In genomic region chr9:5722679-5723078, GRCh38 we compare ENCODE assay signal across 5 cellular contexts.
DNase-seq lines count a peak whose midpoint lies in the region; ATAC-seq, FAIRE-seq and TF ChIP-seq lines count a peak whose summit lies in the region.
"Not testable (repeated sequence)": the region's sequence is repeated elsewhere in the genome, so short reads cannot be mapped to it uniquely, and the experiment has no call there.

No MANE protein-coding gene starts in this region.

- intact Hi-C loops in K562 (cut with micrococcal nuclease): not testable (repeated sequence)

- not testable (repeated sequence) for H3K27ac Mint-ChIP-seq in endothelial cell (ENCODE audit: unreplicated experiment)

- WGBS in A549 (ENCODE audit: missing lambda C conversion rate): 89% methylated on average over 4 of the region's 4 CpGs
- WGBS in K562 (ENCODE audit: insufficient coverage, low coverage, missing lambda C conversion rate): 92% methylated on average over 2 of the region's 4 CpGs

- H2AFZ ChIP-seq in K562 (ENCODE audit: low read depth, low read length): not testable (repeated sequence)

- not testable (repeated sequence) for BruUV-seq in K562 (replicated peaks; lab: Mats Ljungman, UMichigan)

- H3K79me2 ChIP-seq in K562 (ENCODE audit: control insufficient read depth, insufficient read depth, low read length): not testable (repeated sequence)

- peaks cover 52% of the 10 kb centered on the region for H3K36me3 Mint-ChIP-seq in endothelial cell (ENCODE audit: low read depth, unreplicated experiment)

- H3K27me3 Mint-ChIP-seq in endothelial cell (ENCODE audit: unreplicated experiment): not testable (repeated sequence)

- H3K27ac ChIP-seq in A549; HEK293 (ENCODE audit: extremely low read depth, low read depth, low read length); K562 (ENCODE audit: extremely low read depth, low read depth, low read length): not testable (repeated sequence)

- in situ Hi-C loops in K562 (cut with MboI): not testable (repeated sequence)

- H3K36me3 ChIP-seq in HEK293 (ENCODE audit: control insufficient read depth in 2 of 2, insufficient read depth in 1 of 2, low read length in 2 of 2): peaks cover 0 to 25% of the 10 kb centered on the region in 2 experiments; a peak in 2 of 3 replicates
- peaks cover 17% of the 10 kb centered on the region; the same call in 2 of the 3 replicates for H3K36me3 ChIP-seq in K562 (ENCODE audit: control insufficient read depth, insufficient read depth, low read length)

- H3K4me2 ChIP-seq in A549: 0 out of 3 replicates have a peak overlapping the region, but pooled peaks have one; percentile 77
- H3K4me2 ChIP-seq in K562 (ENCODE audit: insufficient read depth, low read length): not testable (repeated sequence)

- CTCF ChIA-PET in A549 (lab: Yijun Ruan, JAX); HEK293 (lab: Yijun Ruan, JAX); K562 (lab: Yijun Ruan, JAX; ENCODE audit: low intra/inter-chr PET ratio): not testable (repeated sequence)

- TF ChIP-seq CTCF in A549 (IDR thresholded peaks at IDR 0.05); HEK293 (tag by site-specific recombination; IDR thresholded peaks at IDR 0.05); K562 (IDR thresholded peaks at IDR 0.05 in 2 of 3, conservative IDR thresholded peaks at IDR 0.05 in 1 of 3; ENCODE audit: insufficient read depth in 2 of 3, low read depth in 1 of 3, low read length in 3 of 3); endothelial cell (IDR thresholded peaks at IDR 0.05; ENCODE audit: unreplicated experiment): not testable (repeated sequence)

- H3K9me3 Mint-ChIP-seq in endothelial cell (ENCODE audit: unreplicated experiment): not testable (repeated sequence)

- not testable (repeated sequence) for ATAC-seq in A549, K562

- not testable (repeated sequence) for H3K27me3 ChIP-seq in K562 (ENCODE audit: control insufficient read depth in 2 of 2, insufficient read depth in 2 of 2, low read length in 2 of 2)

- TF ChIP-seq POLR2A in A549 (IDR thresholded peaks at IDR 0.05; ENCODE audit: low read length); GM12892 (IDR thresholded peaks at IDR 0.05; ENCODE audit: low read depth, low read length); K562 (conservative IDR thresholded peaks at IDR 0.05): not testable (repeated sequence)

- not testable (repeated sequence) for TF ChIP-seq RAD21 in A549 (conservative IDR thresholded peaks at IDR 0.05 in 1 of 2, IDR thresholded peaks at IDR 0.05 in 1 of 2); K562 (CRISPR knock-in tag; conservative IDR thresholded peaks at IDR 0.05 in 1 of 2, IDR thresholded peaks at IDR 0.05 in 1 of 2)

- not testable (repeated sequence) for DNase-seq in A549 (ENCODE audit: low read depth in 1 of 2, low spot score in 1 of 2); GM12892 (ENCODE audit: insufficient read length); K562 (ENCODE audit: extremely low read depth in 1 of 4, low spot score in 3 of 4); endothelial cell (ENCODE audit: low spot score)

- not testable (repeated sequence) for H4K20me1 ChIP-seq in K562 (replicated peaks; ENCODE audit: control insufficient read depth, insufficient read depth, low read length)

- not testable (repeated sequence) for FAIRE-seq in A549 (lab: Jason Lieb, UNC); K562 (lab: Jason Lieb, UNC)
- peak; percentile 42 for FAIRE-seq in GM12892 (lab: Jason Lieb, UNC)

- POLR2A ChIA-PET in A549 (lab: Yijun Ruan, JAX); HEK293 (lab: Yijun Ruan, JAX); K562 (lab: Yijun Ruan, JAX): not testable (repeated sequence)

- H3K9ac ChIP-seq in K562 (ENCODE audit: insufficient read depth in 1 of 2, low read depth in 2 of 2, low read length in 2 of 2): not testable (repeated sequence)

- not testable (repeated sequence) for H3K4me1 Mint-ChIP-seq in endothelial cell (ENCODE audit: unreplicated experiment)

- peaks cover 38% of the 10 kb centered on the region for H3K4me1 ChIP-seq in A549
- H3K4me1 ChIP-seq in HEK293 (ENCODE audit: control insufficient read depth, insufficient read depth, low read length); K562 (replicated peaks in 1 of 2; ENCODE audit: control insufficient read depth in 2 of 2, insufficient read depth in 2 of 2, low read length in 2 of 2): not testable (repeated sequence)

- peak overlapping the region; percentile 51 for H3K4me3 Mint-ChIP-seq in endothelial cell (ENCODE audit: unreplicated experiment)

- H3K9me1 ChIP-seq in K562 (ENCODE audit: control insufficient read depth, insufficient read depth, low read length): not testable (repeated sequence)

- not testable (repeated sequence) for H3K4me3 ChIP-seq in A549; HEK293 (ENCODE audit: low read depth, low read length); K562

- H3K9me3 ChIP-seq in A549; HEK293 (ENCODE audit: control insufficient read depth, insufficient read depth, low read depth, low read length); K562 (replicated peaks; ENCODE audit: control insufficient read depth, insufficient read depth, low read depth, low read length): not testable (repeated sequence)

- not testable (repeated sequence) for TF ChIP-seq EP300 in A549 (IDR thresholded peaks at IDR 0.05); K562 (IDR thresholded peaks at IDR 0.05; ENCODE audit: low read length)

TF ChIP-seq in HEK293, 187 proteins besides CTCF, POLR2A, EP300 and RAD21:
- TF ChIP-seq ZNF146 (tag by site-specific recombination; IDR thresholded peaks at IDR 0.05): peak; percentile 76; the same call in 1 of the 2 replicates

TF ChIP-seq in K562, 482 proteins besides CTCF, POLR2A, EP300 and RAD21:
- TF ChIP-seq ZNF146 (CRISPR knock-in tag; IDR thresholded peaks at IDR 0.05; ENCODE audit: unreplicated experiment): peak; percentile 80
